21 cellular contexts compared by ENCODE assay signal in genomic region chr14:98208074-98208675, GRCh38.
DNase-seq lines count a peak whose midpoint lies in the region; ATAC-seq, FAIRE-seq and TF ChIP-seq lines count a peak whose summit lies in the region.
"Had no signal": no experiment of that assay in that cellular context is flagged by ENCODE, and none has a peak within 500 bp of the region (broad histone marks: within the 10 kb centered on the region; RNA-seq: fewer than 3 reads in every experiment).

No MANE protein-coding gene starts in this region.

- H3K4me3 ChIP-seq in CD4-positive, CD25-positive, alpha-beta regulatory T cell (ENCODE audit: low read depth, low read length), result peak overlapping the region; percentile 0
- H3K4me3 ChIP-seq in OCI-LY3 (ENCODE audit: low read length) (no peak overlapping the region), GM12878 (no peak overlapping the region)
- H3K4me3 ChIP-seq: cardiac muscle cell, heart right ventricle, MG63, thyroid gland had no signal

- TF ChIP-seq CTCF in CD4-positive, alpha-beta T cell (IDR thresholded peaks at IDR 0.05), result no peak
- TF ChIP-seq CTCF in OCI-LY3 (IDR thresholded peaks at IDR 0.05; ENCODE audit: low read depth, low read length) (no peak), GM12878 (IDR thresholded peaks at IDR 0.05 in 2 of 3, conservative IDR thresholded peaks at IDR 0.05 in 1 of 3; ENCODE audit: control insufficient read depth in 2 of 3, extremely low read depth in 1 of 3, insufficient read depth in 1 of 3, low read depth in 3 of 3, low read length in 3 of 3) (no peak)

- FAIRE-seq in GM12878 (lab: Jason Lieb, UNC) (no peak), GM19239 (lab: Jason Lieb, UNC) (no peak)

- BruUV-seq in GM12878 (replicated peaks; lab: Mats Ljungman, UMichigan), result no TSS peak

- RAD21 ChIA-PET in GM12878 (lab: Charles Lee; ENCODE audit: unreplicated experiment), result interaction anchor here (0.7 to 22.4 kb wide), 11 partner anchors 10 to 830 kb away, joined by 3 to 407 read pairs (median 6); no protein-coding TSS in a partner anchor

- no peaks in the 10 kb centered on the region for H3K36me3 ChIP-seq in CD4-positive, CD25-positive, alpha-beta regulatory T cell (ENCODE audit: control insufficient read depth, insufficient read depth, low read length)
- H3K36me3 ChIP-seq in OCI-LY3 (replicated peaks; ENCODE audit: low read depth, low read length), result no peaks in the 10 kb centered on the region
- no peaks in the 10 kb centered on the region for H3K36me3 ChIP-seq in GM12878 (ENCODE audit: control insufficient read depth in 2 of 2, insufficient read depth in 2 of 2, low read length in 1 of 2)
- H3K36me3 ChIP-seq: cardiac muscle cell, heart right ventricle, MG63, thyroid gland had no signal

- SMC1A ChIA-PET in GM12878 (lab: Charles Lee; ENCODE audit: uncharacterized antibody, unreplicated experiment), result interaction anchor here (2.0 to 17.5 kb wide), 8 partner anchors 10 to 118 kb away, joined by 9 to 320 read pairs (median 41); no protein-coding TSS in a partner anchor

- H3K27me3 ChIP-seq in CD4-positive, CD25-positive, alpha-beta regulatory T cell (ENCODE audit: control insufficient read depth, insufficient read depth, low read length), result no peaks in the 10 kb centered on the region
- H3K27me3 ChIP-seq in CD4-positive, alpha-beta T cell (ENCODE audit: control insufficient read depth, insufficient read depth, low read length), result no peaks in the 10 kb centered on the region
- H3K27me3 ChIP-seq in OCI-LY3 (ENCODE audit: low read depth, low read length) (no peaks in the 10 kb centered on the region), GM12878 (replicated peaks in 1 of 2; ENCODE audit: control insufficient read depth in 2 of 2, insufficient read depth in 2 of 2, low read length in 1 of 2) (no peaks in the 10 kb centered on the region)
- H3K27me3 ChIP-seq: cardiac muscle cell, MG63, thyroid gland had no signal

- TF ChIP-seq EP300 in GM12878 (IDR thresholded peaks at IDR 0.05; ENCODE audit: borderline replicate concordance in 1 of 2, control insufficient read depth in 1 of 2, low read depth in 2 of 2, low read length in 2 of 2), result peak in 1 of 2 experiments; percentile 51; a peak in 1 of 4 replicates

- H2AFZ ChIP-seq in OCI-LY3 (ENCODE audit: low read depth, low read length) (peak overlapping the region; percentile 58), GM12878 (ENCODE audit: control insufficient read depth, low read depth, low read length) (no peak overlapping the region)

- H3K9me3 Mint-ChIP-seq in CD4-positive, CD25-positive, alpha-beta regulatory T cell, result no peaks in the 10 kb centered on the region
- H3K9me3 Mint-ChIP-seq in CD4-positive, alpha-beta T cell, result peaks cover 2% of the 10 kb centered on the region

- H3K79me2 ChIP-seq in OCI-LY3 (ENCODE audit: low read length), result no peaks in the 10 kb centered on the region
- no peaks in the 10 kb centered on the region for H3K79me2 ChIP-seq in GM12878 (ENCODE audit: control insufficient read depth, insufficient read depth, low read length)

- H3K4me1 ChIP-seq in CD4-positive, CD25-positive, alpha-beta regulatory T cell (ENCODE audit: control insufficient read depth, insufficient read depth, low read length, poor library complexity, severe bottlenecking), result peaks cover 58% of the 10 kb centered on the region
- H3K4me1 ChIP-seq in OCI-LY3 (ENCODE audit: low read length), result peaks cover 19% of the 10 kb centered on the region
- peaks cover 7% of the 10 kb centered on the region for H3K4me1 ChIP-seq in GM12878 (ENCODE audit: control insufficient read depth, insufficient read depth, low read length)
- H3K4me1 ChIP-seq: heart right ventricle, thyroid gland had no signal

- no peaks in the 10 kb centered on the region for H3K36me3 Mint-ChIP-seq in CD4-positive, CD25-positive, alpha-beta regulatory T cell
- H3K36me3 Mint-ChIP-seq in CD4-positive, alpha-beta T cell (ENCODE audit: low read depth), result peaks cover 12% of the 10 kb centered on the region
- H3K36me3 Mint-ChIP-seq: IgD-negative memory B cell; stimulated activated memory B cell treated with anti-CD40 and anti-IgM and Interleukin-4, amounts not matched to agents 10 μg/mL and 1 μg/mL and 100 μg/mL, for 72 hours had no signal

- WGBS in GM12878 (ENCODE audit: insufficient coverage, insufficient replicate concordance, low lambda C conversion rate, missing lambda C conversion rate), result 0% methylated on average over 1 of the region's 1 CpG

- ATAC-seq in CD4-positive, CD25-positive, alpha-beta regulatory T cell (ENCODE audit: low read depth in 2 of 2), result no peak
- ATAC-seq in CD4-positive, alpha-beta T cell (ENCODE audit: poor library complexity), result no peak
- ATAC-seq in GM12878 (peak; percentile 62), esophagus mucosa (no peak), HG03432 (IDR thresholded peaks at IDR 0.05; ENCODE audit: unreplicated experiment) (no peak)
- ATAC-seq: heart right ventricle; left cardiac atrium; Panc1; stimulated activated memory B cell treated with anti-CD40 and anti-IgM and Interleukin-4, amounts not matched to agents 10 μg/mL and 1 μg/mL and 100 μg/mL, for 72 hours had no signal

- CTCF ChIA-PET in CD4-positive, alpha-beta T cell (lab: Charles Lee), result no interaction called here
- CTCF ChIA-PET in GM12878 (lab: Yijun Ruan, JAX), result interaction anchor here (1.1 to 4.2 kb wide), 2 partner anchors 13 to 68 kb away, joined by 3 to 33 read pairs; no protein-coding TSS in a partner anchor

- H3K4me3 Mint-ChIP-seq in CD4-positive, CD25-positive, alpha-beta regulatory T cell, result peak overlapping the region in 2 of 4 donors; percentile 50 to 53
- H3K4me3 Mint-ChIP-seq in CD4-positive, alpha-beta T cell, result peak overlapping the region; percentile 56
- H3K4me3 Mint-ChIP-seq: stimulated activated memory B cell treated with anti-CD40 and anti-IgM and Interleukin-4, amounts not matched to agents 10 μg/mL and 1 μg/mL and 100 μg/mL, for 72 hours had no signal

- H3K27ac Mint-ChIP-seq in CD4-positive, CD25-positive, alpha-beta regulatory T cell, result peak overlapping the region; percentile 60 to 93 (median 89)
- peak overlapping the region; percentile 93 for H3K27ac Mint-ChIP-seq in CD4-positive, alpha-beta T cell
- H3K27ac Mint-ChIP-seq: stimulated activated memory B cell treated with anti-CD40 and anti-IgM and Interleukin-4, amounts not matched to agents 10 μg/mL and 1 μg/mL and 100 μg/mL, for 72 hours had no signal

- no peak for DNase-seq in CD4-positive, CD25-positive, alpha-beta regulatory T cell
- no peak for DNase-seq in CD4-positive, alpha-beta T cell
- DNase-seq in GM12878 (ENCODE audit: low read depth, low spot score) (no peak), GM19239 (ENCODE audit: insufficient read length, low spot score) (no peak)
- DNase-seq: DMS53; GOT3; heart right ventricle; left cardiac atrium; MG63; NCI-H1436 treated with DMSO at 0.1 percent for 48 hours; NCI-H510A treated with DMSO at 0.1 percent for 48 hours; NK-92 treated with Interleukin-12 subunit alpha and Interleukin-12 subunit beta, amount 100 ng/mL, for 24 hours; occipital lobe; thyroid gland had no signal

- POLR2A ChIA-PET in CD4-positive, alpha-beta T cell (lab: Charles Lee), result interaction anchor here (0.9 to 3.8 kb wide), 10 partner anchors 9 to 1054 kb away, joined by 3 to 19 read pairs (median 4); no protein-coding TSS in a partner anchor
- POLR2A ChIA-PET in GM12878 (lab: Charles Lee), result interaction anchor here (0.5 to 5.8 kb wide), 7 partner anchors 9 to 332 kb away, joined by 3 to 46 read pairs (median 4); no protein-coding TSS in a partner anchor

- H3K27ac ChIP-seq in CD4-positive, CD25-positive, alpha-beta regulatory T cell (ENCODE audit: insufficient read depth, low read length, poor library complexity, severe bottlenecking), result no peak overlapping the region
- peak overlapping the region; percentile 18 for H3K27ac ChIP-seq in CD4-positive, alpha-beta T cell (ENCODE audit: low read depth, low read length)
- H3K27ac ChIP-seq in OCI-LY3 (ENCODE audit: low read length), result peak overlapping the region; percentile 25
- no peak overlapping the region for H3K27ac ChIP-seq in GM12878 (ENCODE audit: control insufficient read depth, insufficient read depth)
- H3K27ac ChIP-seq: cardiac muscle cell, heart right ventricle, thyroid gland had no signal

- 0 out of 2 replicates have a peak, but pooled peaks have one; percentile 14 for TF ChIP-seq RAD21 in GM12878 (IDR thresholded peaks at IDR 0.05; ENCODE audit: insufficient read depth, low read depth, low read length)

- H3K4me2 ChIP-seq in OCI-LY3 (ENCODE audit: low read length) (peak overlapping the region; percentile 52), GM12878 (ENCODE audit: control insufficient read depth, insufficient read depth) (no peak overlapping the region)

- H3K9me3 ChIP-seq in CD4-positive, CD25-positive, alpha-beta regulatory T cell (ENCODE audit: control insufficient read depth in 2 of 2, low read length in 2 of 2), result no peaks in the 10 kb centered on the region
- H3K9me3 ChIP-seq in CD4-positive, alpha-beta T cell (ENCODE audit: control insufficient read depth, low read length), result no peaks in the 10 kb centered on the region
- H3K9me3 ChIP-seq in OCI-LY3 (ENCODE audit: insufficient read depth, low read length), result peaks cover 5% of the 10 kb centered on the region; the same call in 1 of the 2 replicates
- H3K9me3 ChIP-seq in GM12878 (replicated peaks; ENCODE audit: control insufficient read depth, insufficient read depth, low read length), result no peaks in the 10 kb centered on the region
- H3K9me3 ChIP-seq: heart right ventricle, MG63, thyroid gland had no signal

- TF ChIP-seq POLR2A in GM12878 (IDR thresholded peaks at IDR 0.05; ENCODE audit: low read depth, low read length), result no peak

- no peaks in the 10 kb centered on the region for H4K20me1 ChIP-seq in OCI-LY3 (ENCODE audit: insufficient read depth, low read length)
- H4K20me1 ChIP-seq in GM12878 (ENCODE audit: control insufficient read depth, insufficient read depth), result no peaks in the 10 kb centered on the region

- in situ Hi-C loops in GM12878 (cut with MboI), result no loop called here

- peaks cover 41 to 98% (median 65%) of the 10 kb centered on the region in 4 donors for H3K4me1 Mint-ChIP-seq in CD4-positive, CD25-positive, alpha-beta regulatory T cell
- H3K4me1 Mint-ChIP-seq in CD4-positive, alpha-beta T cell (ENCODE audit: low read depth), result peaks cover 100% of the 10 kb centered on the region
- H3K4me1 Mint-ChIP-seq: stimulated activated memory B cell treated with anti-CD40 and anti-IgM and Interleukin-4, amounts not matched to agents 10 μg/mL and 1 μg/mL and 100 μg/mL, for 72 hours had no signal

- intact Hi-C loops in CD4-positive, alpha-beta T cell (cut with DNase I, micrococcal nuclease), result loop anchor here in 1 of 2 experiments (2.0 kb wide), 1 partner anchor 19 kb away; no protein-coding TSS in a partner anchor
- intact Hi-C loops in GM12878 (cut with micrococcal nuclease; ENCODE audit: unreplicated experiment), result no loop called here

- peak overlapping the region; percentile 17; the same call in 1 of the 2 replicates for H3K9ac ChIP-seq in OCI-LY3 (ENCODE audit: low read length)
- H3K9ac ChIP-seq in GM12878 (ENCODE audit: control insufficient read depth, insufficient read depth, low read length), result no peak overlapping the region

- H3K27me3 Mint-ChIP-seq in CD4-positive, CD25-positive, alpha-beta regulatory T cell, result no peaks in the 10 kb centered on the region
- H3K27me3 Mint-ChIP-seq in CD4-positive, alpha-beta T cell, result no peaks in the 10 kb centered on the region
- H3K27me3 Mint-ChIP-seq: IgD-negative memory B cell; stimulated activated memory B cell treated with anti-CD40 and anti-IgM and Interleukin-4, amounts not matched to agents 10 μg/mL and 1 μg/mL and 100 μg/mL, for 72 hours had no signal

TF ChIP-seq in GM12878, 131 proteins besides CTCF, POLR2A, EP300 and RAD21 (continues in another document):
- no peak for TF ChIP-seq SMARCA5 (IDR thresholded peaks at IDR 0.05)

Comparison
In these comparisons a context has a peak if more than half of its experiments do, and no peak if none do; other contexts are left out.
1. H3K27ac ChIP-seq: peak in CD4-positive, alpha-beta T cell (single experiment) and OCI-LY3 (single experiment); none in CD4-positive, CD25-positive, alpha-beta regulatory T cell (single experiment) and GM12878 (single experiment).